14 cellular contexts compared by ENCODE assay signal in genomic region chr18:68520406-68521075, GRCh38.
A peak's percentile ranks its signal among the peaks of the same experiment; 100 is the strongest.
DNase-seq lines count a peak whose midpoint lies in the region; ATAC-seq and TF ChIP-seq lines count a peak whose summit lies in the region.
"Had no signal": no experiment of that assay in that cellular context is flagged by ENCODE, and none has a peak within 500 bp of the region (broad histone marks: within the 10 kb centered on the region; RNA-seq: fewer than 3 reads in every experiment).

No MANE protein-coding gene starts in this region.

- peaks cover 6% of the 10 kb centered on the region for H3K4me1 ChIP-seq in RWPE2 (ENCODE audit: insufficient read depth, poor library complexity, severe bottlenecking)
- no peaks in the 10 kb centered on the region for H3K4me1 ChIP-seq in SJCRH30

- H3K36me3 ChIP-seq in RWPE2 (ENCODE audit: low read depth), result no peaks in the 10 kb centered on the region
- no peaks in the 10 kb centered on the region for H3K36me3 ChIP-seq in SJCRH30

- no peak overlapping the region for H3K4me3 ChIP-seq in RWPE2 (ENCODE audit: severe bottlenecking)
- no peak overlapping the region for H3K4me3 ChIP-seq in SJCRH30

- H3K27me3 ChIP-seq in RWPE2 (ENCODE audit: insufficient read depth, poor library complexity, severe bottlenecking), result no peaks in the 10 kb centered on the region
- no peaks in the 10 kb centered on the region for H3K27me3 ChIP-seq in SJCRH30

- H3K9me3 ChIP-seq in RWPE2 (ENCODE audit: severe bottlenecking) (no peaks in the 10 kb centered on the region), SJCRH30 (replicated peaks) (no peaks in the 10 kb centered on the region)

- ATAC-seq in HG02759 (IDR thresholded peaks at IDR 0.05; ENCODE audit: unreplicated experiment), result peak; percentile 76
- ATAC-seq in RWPE2 (ENCODE audit: low read depth), result peak; percentile 45; the same call in 2 of the 3 replicates
- ATAC-seq in GM19351 (IDR thresholded peaks at IDR 0.05; ENCODE audit: unreplicated experiment), result no peak
- ATAC-seq: stimulated activated memory B cell treated with anti-CD40 and anti-IgM and Interleukin-4, amounts not matched to agents 10 μg/mL and 1 μg/mL and 100 μg/mL, for 72 hours had no signal

- TF ChIP-seq CTCF in RWPE2 (IDR thresholded peaks at IDR 0.05; ENCODE audit: poor library complexity, severe bottlenecking), result no peak

- DNase-seq in GM04504 (ENCODE audit: low read depth) (peak; percentile 60), RWPE2 (ENCODE audit: low spot score) (no peak), myocyte (ENCODE audit: low read depth) (peak; percentile 64), SJCRH30 (no peak), substantia nigra (lab: John Stamatoyannopoulos, UW) (no peak), NCI-H2196 treated with DMSO at 0.1 percent for 48 hours (lab: John Stamatoyannopoulos, UW; ENCODE audit: unreplicated experiment) (no peak)
- DNase-seq: activated CD8-positive, alpha-beta memory T cell treated with anti-CD3 and anti-CD28 coated beads for 24 hours; endodermal cell; NCI-H1436; stimulated activated CD4-positive, alpha-beta T cell treated with anti-CD3 and anti-CD28 coated beads, Interleukin-15, amount 100 ng/mL, for 24 hours had no signal

- H3K27ac ChIP-seq in RWPE2 (ENCODE audit: poor library complexity, severe bottlenecking), result no peak overlapping the region
- no peak overlapping the region for H3K27ac ChIP-seq in SJCRH30
- H3K27ac ChIP-seq in substantia nigra (ENCODE audit: low read depth, low read length, poor library complexity, severe bottlenecking), result no peak overlapping the region
- H3K27ac ChIP-seq: HL-60 had no signal

Comparison
In these comparisons a context has a peak if more than half of its experiments do, and no peak if none do; other contexts are left out.
1. DNase-seq: peak in GM04504 (single experiment) and myocyte (single experiment); none in RWPE2 (single experiment), SJCRH30 (0 of 2), substantia nigra (0 of 49) and NCI-H2196 treated with DMSO at 0.1 percent for 48 hours (single experiment).